7 cellular contexts compared by ENCODE assay signal in genomic region chr1:109089242-109090015, GRCh38. TPM values are rescaled to one million over a fixed set of nuclear protein-coding genes. Genes with fewer than 3 reads are reported as not detected.
A peak's percentile ranks its signal among the peaks of the same experiment; 100 is the strongest.
DNase-seq lines count a peak whose midpoint lies in the region; ATAC-seq and TF ChIP-seq lines count a peak whose summit lies in the region.

No MANE protein-coding gene starts in this region.

- H3F3A ChIP-seq in SU-DHL-6 (ENCODE audit: insufficient read depth), result no peaks in the 10 kb centered on the region

- peak; percentile 78 for TF ChIP-seq CTCF in LNCaP clone FGC (IDR thresholded peaks at IDR 0.05; ENCODE audit: control insufficient read depth, extremely low read depth, insufficient read depth)
- TF ChIP-seq CTCF in SU-DHL-6 (IDR thresholded peaks at IDR 0.05; ENCODE audit: insufficient read depth, low read length, poor library complexity, severe bottlenecking), result peak; percentile 53
- TF ChIP-seq CTCF in left lung (IDR thresholded peaks at IDR 0.05), result peak; percentile 34 to 61

- peaks cover 25% of the 10 kb centered on the region for H3K4me1 Mint-ChIP-seq in dendritic cell treated with granulocyte-macrophage colony-stimulating factor and Interleukin-4, amounts not matched to agents 40 ng/mL and 50 ng/mL, for 4 days (ENCODE audit: low read depth)
- peaks cover 30% of the 10 kb centered on the region for H3K4me1 Mint-ChIP-seq in stimulated activated naive CD8-positive, alpha-beta T cell treated with anti-CD3 and anti-CD28 coated beads, Interleukin-15, Interleukin-2, amounts not matched to agents 100 ng/mL and 50 ng/mL, for 24 hours (ENCODE audit: low read depth)

- H3K9ac ChIP-seq in SU-DHL-6 (ENCODE audit: low read length), result no peak overlapping the region

- H3K27ac ChIP-seq in SU-DHL-6 (ENCODE audit: low read depth, low read length), result no peak overlapping the region
- peak overlapping the region; percentile 96 to 99 for H3K27ac ChIP-seq in left lung

- H3K27me3 Mint-ChIP-seq in dendritic cell treated with granulocyte-macrophage colony-stimulating factor and Interleukin-4, amounts not matched to agents 40 ng/mL and 50 ng/mL, for 4 days, result no peaks in the 10 kb centered on the region
- no peaks in the 10 kb centered on the region for H3K27me3 Mint-ChIP-seq in stimulated activated naive CD8-positive, alpha-beta T cell treated with anti-CD3 and anti-CD28 coated beads, Interleukin-15, Interleukin-2, amounts not matched to agents 100 ng/mL and 50 ng/mL, for 24 hours

- H3K27ac Mint-ChIP-seq in dendritic cell treated with granulocyte-macrophage colony-stimulating factor and Interleukin-4, amounts not matched to agents 40 ng/mL and 50 ng/mL, for 4 days, result peak overlapping the region; percentile 97
- peak overlapping the region; percentile 94 for H3K27ac Mint-ChIP-seq in stimulated activated naive CD8-positive, alpha-beta T cell treated with anti-CD3 and anti-CD28 coated beads, Interleukin-15, Interleukin-2, amounts not matched to agents 100 ng/mL and 50 ng/mL, for 24 hours

- peak; percentile 80 for DNase-seq in EL
- peak; percentile 77 for DNase-seq in LNCaP clone FGC (ENCODE audit: low read depth)
- DNase-seq in left lung, result peak; percentile 72 to 88

- H3K27me3 ChIP-seq in SU-DHL-6 (ENCODE audit: low read length) (no peaks in the 10 kb centered on the region), left lung (no peaks in the 10 kb centered on the region)

- H3K4me3 Mint-ChIP-seq in dendritic cell treated with granulocyte-macrophage colony-stimulating factor and Interleukin-4, amounts not matched to agents 40 ng/mL and 50 ng/mL, for 4 days, result peak overlapping the region; percentile 97
- peak overlapping the region; percentile 96 for H3K4me3 Mint-ChIP-seq in stimulated activated naive CD8-positive, alpha-beta T cell treated with anti-CD3 and anti-CD28 coated beads, Interleukin-15, Interleukin-2, amounts not matched to agents 100 ng/mL and 50 ng/mL, for 24 hours

- ATAC-seq in left lung (peak; percentile 57), HG03354 (IDR thresholded peaks at IDR 0.05; ENCODE audit: poor library complexity, severe bottlenecking, unreplicated experiment) (no peak)

- H3K9me3 Mint-ChIP-seq in dendritic cell treated with granulocyte-macrophage colony-stimulating factor and Interleukin-4, amounts not matched to agents 40 ng/mL and 50 ng/mL, for 4 days, result no peaks in the 10 kb centered on the region
- H3K9me3 Mint-ChIP-seq in stimulated activated naive CD8-positive, alpha-beta T cell treated with anti-CD3 and anti-CD28 coated beads, Interleukin-15, Interleukin-2, amounts not matched to agents 100 ng/mL and 50 ng/mL, for 24 hours, result no peaks in the 10 kb centered on the region

- H3K36me3 Mint-ChIP-seq in dendritic cell treated with granulocyte-macrophage colony-stimulating factor and Interleukin-4, amounts not matched to agents 40 ng/mL and 50 ng/mL, for 4 days (ENCODE audit: low read depth), result peaks cover 44% of the 10 kb centered on the region
- H3K36me3 Mint-ChIP-seq in stimulated activated naive CD8-positive, alpha-beta T cell treated with anti-CD3 and anti-CD28 coated beads, Interleukin-15, Interleukin-2, amounts not matched to agents 100 ng/mL and 50 ng/mL, for 24 hours (ENCODE audit: low read depth), result peaks cover 20% of the 10 kb centered on the region

- H2AFZ ChIP-seq in SU-DHL-6 (ENCODE audit: low read depth, low read length, severe bottlenecking), result no peak overlapping the region

- H3K4me2 ChIP-seq in SU-DHL-6 (ENCODE audit: low read depth, low read length, poor library complexity, severe bottlenecking), result no peak overlapping the region

- no peaks in the 10 kb centered on the region for H4K20me1 ChIP-seq in SU-DHL-6 (ENCODE audit: low read depth, low read length)

- H3K9me3 ChIP-seq in SU-DHL-6 (ENCODE audit: insufficient read depth, low read length), result no peaks in the 10 kb centered on the region
- H3K9me3 ChIP-seq in left lung, result no peaks in the 10 kb centered on the region

- H3K4me3 ChIP-seq in LNCaP clone FGC (ENCODE audit: low read depth, low read length), result peak overlapping the region; percentile 94
- no peak overlapping the region for H3K4me3 ChIP-seq in SU-DHL-6 (ENCODE audit: insufficient read depth, low read length, poor library complexity, severe bottlenecking)
- peak overlapping the region; percentile 74 to 90 for H3K4me3 ChIP-seq in left lung

- peaks cover 30% of the 10 kb centered on the region for H3K79me2 ChIP-seq in SU-DHL-6 (ENCODE audit: insufficient read depth, low read length)

- peaks cover 0 to 45% of the 10 kb centered on the region in 2 donors for H3K4me1 ChIP-seq in left lung

- H3K9me2 ChIP-seq in SU-DHL-6 (replicated peaks; ENCODE audit: insufficient read depth, low read length), result no peaks in the 10 kb centered on the region

- H3K36me3 ChIP-seq in SU-DHL-6 (ENCODE audit: low read length) (peaks cover 3% of the 10 kb centered on the region; the same call in 1 of the 2 replicates), left lung (peaks cover 0 to 17% of the 10 kb centered on the region in 2 donors)

- intact Hi-C loops in dendritic cell treated with granulocyte-macrophage colony-stimulating factor and Interleukin-4, amounts not matched to agents 40 ng/mL and 50 ng/mL, for 4 days (cut with micrococcal nuclease), result loop anchor here (1.0 to 2.0 kb wide), 3 partner anchors 13 to 47 kb away; partner anchors contain the start of genes TAF13 and WDR47
- intact Hi-C loops in left lung (cut with DNase I), result no loop called here

RNA-seq across cellular contexts. Expression of gene TMEM167B, which starts 1.1 kb away (rescaled TPM):
- 10 to 100 TPM; 38.0 to 40.7 TPM for total RNA-seq in left lung

RNA-seq across cellular contexts. Expression of gene TAF13, which starts 13.6 kb away (rescaled TPM):
- 10 to 100 TPM; 46.9 to 66.7 TPM for total RNA-seq in left lung

RNA-seq across cellular contexts. Expression of gene ELAPOR1, which starts 24.5 kb away (rescaled TPM):
- total RNA-seq in left lung, result 1 to 10 TPM; 2.4 to 6.3 TPM

RNA-seq across cellular contexts. Expression of gene WDR47, which starts 47.5 kb away (rescaled TPM):
- 10 to 100 TPM; 15.2 to 18.5 TPM for total RNA-seq in left lung
